Comparison of ENCODE assay signal across 8 cellular contexts in the genomic region with DNA sequence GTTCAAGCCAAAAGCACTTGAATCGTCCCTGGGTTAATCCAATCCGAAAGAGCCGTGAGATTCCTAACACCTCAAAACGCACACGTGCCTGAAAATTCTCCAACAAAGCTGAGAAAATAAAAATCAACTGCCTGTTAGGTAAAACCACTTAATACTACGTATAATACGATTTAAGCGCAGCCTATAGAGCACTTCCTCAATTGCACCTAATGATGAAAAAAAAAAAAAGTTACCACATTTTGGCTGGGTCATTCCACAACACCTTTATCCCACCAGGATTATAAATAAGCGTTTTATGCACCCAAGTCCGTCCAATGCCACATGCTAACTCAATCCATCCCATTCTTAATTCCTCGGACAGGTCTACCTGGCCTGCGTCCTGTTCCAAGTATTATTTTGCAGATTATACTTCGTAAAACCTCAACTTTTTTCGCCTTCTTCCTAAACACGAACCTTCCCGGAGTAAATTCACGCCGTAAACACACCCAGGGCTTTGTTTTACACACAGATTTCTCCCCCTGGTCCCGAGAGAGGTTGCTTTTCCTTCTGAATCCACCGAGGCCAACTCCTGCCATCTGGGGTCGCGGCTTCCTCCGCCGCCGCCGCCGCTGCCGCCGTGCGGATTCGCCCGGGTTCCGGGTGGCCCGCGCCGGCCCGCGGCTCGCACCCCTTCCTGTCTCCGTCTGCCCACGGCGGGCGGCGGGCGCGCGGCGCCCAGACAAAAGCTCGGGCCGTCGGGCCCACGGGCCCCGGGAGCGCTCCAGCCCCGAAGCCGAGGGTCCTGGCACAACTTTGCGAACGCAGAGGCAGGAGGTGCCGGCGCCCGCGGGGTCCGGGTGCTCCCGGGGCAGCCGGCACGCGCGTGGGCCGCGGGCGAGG.
DNase-seq lines count a peak whose midpoint lies in the region; ATAC-seq and TF ChIP-seq lines count a peak whose summit lies in the region.

No MANE protein-coding gene starts in this region.

- H3K9ac ChIP-seq in HUES6 (ENCODE audit: low read length): peak overlapping the region; percentile 67

- peak; percentile 7 for ATAC-seq in GM21381 (IDR thresholded peaks at IDR 0.05; ENCODE audit: unreplicated experiment)

- H3K27me3 ChIP-seq in HUES6 (ENCODE audit: control insufficient read depth, insufficient read depth, low read length) (peaks cover 4% of the 10 kb centered on the region; the same call in 1 of the 2 replicates), muscle layer of duodenum (ENCODE audit: low read depth, low read length) (no peaks in the 10 kb centered on the region), thymus (ENCODE audit: control insufficient read depth, insufficient read depth) (no peaks in the 10 kb centered on the region)

- peaks cover 14% of the 10 kb centered on the region for H3K4me1 ChIP-seq in HUES6 (ENCODE audit: control insufficient read depth, insufficient read depth, low read length)
- H3K4me1 ChIP-seq in muscle layer of duodenum (ENCODE audit: control insufficient read depth in 1 of 2, insufficient read depth in 2 of 2, low read length in 2 of 2): peaks cover 0 to 8% of the 10 kb centered on the region in 2 donors
- H3K4me1 ChIP-seq in thymus (ENCODE audit: control insufficient read depth, insufficient read depth, low read length): peaks cover 9% of the 10 kb centered on the region

- 3% methylated on average over 71 of the region's 71 CpGs for WGBS in thymus

- DNase-seq in COLO668 (lab: John Stamatoyannopoulos, UW; ENCODE audit: unreplicated experiment): peak; percentile 67
- peak; percentile 43 for DNase-seq in dermis blood vessel endothelial cell
- no peak for DNase-seq in NCI-H1930 (lab: John Stamatoyannopoulos, UW)

- H3K4me3 ChIP-seq in HUES6 (ENCODE audit: low read depth, low read length): peak overlapping the region; percentile 71
- H3K4me3 ChIP-seq in WI38 (ENCODE audit: low read depth, low read length): peak overlapping the region; percentile 65
- peak overlapping the region; percentile 51 to 62 for H3K4me3 ChIP-seq in muscle layer of duodenum (ENCODE audit: low read depth in 1 of 2, low read length in 2 of 2)
- H3K4me3 ChIP-seq in thymus (ENCODE audit: low read length): peak overlapping the region; percentile 73

- H3K27ac ChIP-seq in HUES6 (ENCODE audit: low read depth, low read length): no peak overlapping the region
- no peak overlapping the region for H3K27ac ChIP-seq in muscle layer of duodenum (ENCODE audit: low read length)
- peak overlapping the region; percentile 72 for H3K27ac ChIP-seq in thymus (ENCODE audit: low read depth)

- no peak for TF ChIP-seq CTCF in WI38 (IDR thresholded peaks at IDR 0.05; ENCODE audit: low read depth, low read length)

- H3K9me3 ChIP-seq in HUES6 (ENCODE audit: control insufficient read depth, insufficient read depth, low read depth, low read length): no peaks in the 10 kb centered on the region
- no peaks in the 10 kb centered on the region for H3K9me3 ChIP-seq in muscle layer of duodenum (ENCODE audit: control insufficient read depth in 1 of 2, low read length in 2 of 2)
- H3K9me3 ChIP-seq in thymus (ENCODE audit: control insufficient read depth): no peaks in the 10 kb centered on the region

- H3K36me3 ChIP-seq in HUES6 (ENCODE audit: control insufficient read depth, insufficient read depth, low read length) (no peaks in the 10 kb centered on the region), muscle layer of duodenum (ENCODE audit: control insufficient read depth in 1 of 2, insufficient read depth in 2 of 2, low read length in 2 of 2) (no peaks in the 10 kb centered on the region), thymus (ENCODE audit: control insufficient read depth, insufficient read depth) (peaks cover 10% of the 10 kb centered on the region)

Comparison
In these comparisons a context has a peak if more than half of its experiments do, and no peak if none do; other contexts are left out.
1. DNase-seq: peak in COLO668 (single experiment) and dermis blood vessel endothelial cell (single experiment); none in NCI-H1930 (0 of 2).
2. Peak in every context shown above with its lines, with median percentiles within 50 percentile points of each other: H3K4me3 ChIP-seq.